Comparison of ENCODE assay signal across 19 cellular contexts in genomic region chr18:3126457-3127097, GRCh38.
"Had no signal": no experiment of that assay in that cellular context is flagged by ENCODE, and none has a peak within 500 bp of the region (broad histone marks: within the 10 kb centered on the region; RNA-seq: fewer than 3 reads in every experiment).

No MANE protein-coding gene starts in this region.

- H3K27ac ChIP-seq: dorsolateral prefrontal cortex, parathyroid adenoma, sigmoid colon, suprapubic skin, thyroid gland, uterus had no signal

- H3K36me3 ChIP-seq: suprapubic skin, thyroid gland, uterus had no signal

- H3K9me3 ChIP-seq: heart left ventricle, sigmoid colon, suprapubic skin, thyroid gland, uterus had no signal

- FAIRE-seq: islet of Langerhans, small intestine had no signal

- H3K4me3 ChIP-seq: dorsolateral prefrontal cortex, heart left ventricle, sigmoid colon, suprapubic skin, thyroid gland, uterus had no signal

- ATAC-seq: naive thymus-derived CD4-positive, alpha-beta T cell had no signal

- DNase-seq: cortex of kidney; dorsolateral prefrontal cortex; effector CD8-positive, alpha-beta T cell; foreskin melanocyte; heart left ventricle; hippocampal formation; kidney glomerular epithelial cell; mammary epithelial cell; naive thymus-derived CD4-positive, alpha-beta T cell; nephron progenitor cell; sigmoid colon; small intestine; stimulated activated CD4-positive, alpha-beta T cell treated with anti-CD3 and anti-CD28 coated beads, Interleukin-12 subunit alpha, Interleukin-12 subunit beta, amount 100 ng/mL, for 4 hours; stimulated activated naive CD4-positive, alpha-beta T cell; thyroid gland; uterus had no signal

- H3K4me1 ChIP-seq: parathyroid adenoma, thyroid gland, uterus had no signal

- H3K27me3 ChIP-seq: dorsolateral prefrontal cortex, heart left ventricle, sigmoid colon, suprapubic skin, thyroid gland, uterus had no signal
